17 cellular contexts compared by ENCODE assay signal in the genomic region with DNA sequence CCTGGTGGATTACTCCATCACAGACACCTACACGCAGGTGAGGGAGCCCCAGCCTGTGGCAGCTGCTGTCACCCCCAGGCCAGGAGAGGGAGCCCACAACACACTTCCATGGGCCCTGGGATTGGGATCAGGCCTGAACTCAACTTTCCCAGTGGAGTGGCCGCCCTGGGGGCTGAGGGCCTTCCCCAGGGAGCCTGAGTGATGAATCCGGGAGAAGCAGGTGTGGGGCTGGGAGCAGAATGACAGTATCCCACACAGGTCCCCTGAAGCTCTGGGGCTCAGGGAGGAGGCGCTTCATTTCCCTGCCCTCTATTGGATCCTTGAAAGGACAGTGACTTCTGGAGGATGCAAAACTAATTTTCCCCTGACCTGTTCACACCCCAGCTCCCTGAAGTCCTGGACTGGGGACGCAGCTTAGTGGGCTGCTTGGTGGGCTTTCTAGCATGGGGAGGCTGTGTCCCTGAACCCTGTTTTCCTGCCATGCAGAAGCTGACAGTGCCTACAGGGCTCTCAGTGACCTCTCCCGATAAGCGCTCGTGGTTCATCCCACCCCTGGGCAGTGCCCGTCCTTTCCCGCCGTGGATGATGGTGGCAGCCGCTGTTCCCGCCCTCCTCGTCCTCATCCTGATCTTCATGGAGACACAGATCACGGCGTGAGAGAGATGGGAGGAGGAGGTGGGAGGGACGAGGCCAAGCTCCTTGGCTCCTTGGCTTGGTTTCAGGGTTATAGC. TPM values are rescaled to one million over a fixed set of nuclear protein-coding genes. Genes with fewer than 3 reads are reported as not detected.
A peak's percentile ranks its signal among the peaks of the same experiment; 100 is the strongest.
DNase-seq lines count a peak whose midpoint lies in the region; ATAC-seq, FAIRE-seq and TF ChIP-seq lines count a peak whose summit lies in the region.
"Had no signal": no experiment of that assay in that cellular context is flagged by ENCODE, and none has a peak within 500 bp of the region (broad histone marks: within the 10 kb centered on the region; RNA-seq: fewer than 3 reads in every experiment).

No MANE protein-coding gene starts in this region.

- POLR2A ChIA-PET in BJ (lab: Charles Lee): no interaction called here

- H3K36me3 Mint-ChIP-seq in chondrocyte (ENCODE audit: low read depth): peaks cover 11% of the 10 kb centered on the region

- TF ChIP-seq CTCF in BJ (IDR thresholded peaks at IDR 0.05; ENCODE audit: insufficient read depth, low read depth, low read length) (peak; percentile 37), chondrocyte (IDR thresholded peaks at IDR 0.05) (peak; percentile 38), kidney epithelial cell (IDR thresholded peaks at IDR 0.05; ENCODE audit: insufficient read depth, low read length, poor library complexity, severe bottlenecking) (peak; percentile 23), D721Med (IDR thresholded peaks at IDR 0.05; ENCODE audit: insufficient read depth, missing control alignments) (no peak)

- H3K27me3 Mint-ChIP-seq in chondrocyte (ENCODE audit: low read depth): no peaks in the 10 kb centered on the region

- H3K4me3 ChIP-seq in BJ (ENCODE audit: low read depth, low read length): no peak overlapping the region
- no peak overlapping the region for H3K4me3 ChIP-seq in H7 (ENCODE audit: insufficient read depth, low read depth, low read length)
- H3K4me3 ChIP-seq in kidney epithelial cell (ENCODE audit: low read depth, low read length): no peak overlapping the region
- H3K4me3 ChIP-seq: GM12878 had no signal

- H3K4me3 Mint-ChIP-seq in chondrocyte (ENCODE audit: unreplicated experiment): no peak overlapping the region
- H3K4me3 Mint-ChIP-seq: activated B cell treated with CpG ODN at 0.5 μM for 24 hours; activated T-cell treated with anti-CD3 and anti-CD28 coated beads, Interleukin-2, amount 50 U/mL, for 4 hours had no signal

- ATAC-seq in HG03571 (IDR thresholded peaks at IDR 0.05; ENCODE audit: unreplicated experiment): no peak
- ATAC-seq: activated T-cell treated with anti-CD3 and anti-CD28 coated beads, Interleukin-2, amount 50 U/mL, for 4 hours; GM12878 had no signal

- peaks cover 4% of the 10 kb centered on the region; the same call in 1 of the 2 replicates for H3K36me3 ChIP-seq in BJ (ENCODE audit: control insufficient read depth, insufficient read depth, low read length)
- H3K36me3 ChIP-seq in H7 (replicated peaks; ENCODE audit: control insufficient read depth, insufficient read depth, low read length): no peaks in the 10 kb centered on the region; the same call in none of the 2 replicates
- H3K36me3 ChIP-seq in kidney epithelial cell (ENCODE audit: control insufficient read depth, insufficient read depth, low read length): no peaks in the 10 kb centered on the region

- no peak for FAIRE-seq in D721Med (lab: Jason Lieb, UNC)
- FAIRE-seq: GM12878, GM19239, HTR-8/SVneo had no signal

- no peak overlapping the region for H3K27ac Mint-ChIP-seq in chondrocyte (ENCODE audit: unreplicated experiment)
- H3K27ac Mint-ChIP-seq: activated B cell treated with CpG ODN at 0.5 μM for 24 hours had no signal

- DNase-seq in BJ (ENCODE audit: low read depth) (no peak), H7 (peak; percentile 86), chondrocyte (ENCODE audit: low spot score) (no peak), kidney epithelial cell (ENCODE audit: low read depth) (no peak), NCI-H1092 (lab: John Stamatoyannopoulos, UW) (no peak), D721Med (ENCODE audit: insufficient read length, low spot score) (no peak)
- no peak for DNase-seq in activated CD4-positive, CD25-positive, alpha-beta regulatory T cell treated with anti-CD3 and anti-CD28 coated beads, Interleukin-2, amount 50 U/mL, for 72 hours
- DNase-seq: activated B cell treated with CpG ODN at 0.5 μM for 24 hours; activated T-cell treated with anti-CD3 and anti-CD28 coated beads, Interleukin-2, amount 50 U/mL, for 4 hours; amygdala; GOT3; NCI-H1105; NCI-H526 had no signal

- H3K27me3 ChIP-seq in BJ (ENCODE audit: control insufficient read depth, insufficient read depth, low read length) (no peaks in the 10 kb centered on the region), H7 (ENCODE audit: control insufficient read depth, insufficient read depth, low read length) (no peaks in the 10 kb centered on the region; the same call in 1 of the 2 replicates), kidney epithelial cell (ENCODE audit: control insufficient read depth, insufficient read depth, low read length) (no peaks in the 10 kb centered on the region)

- no peaks in the 10 kb centered on the region for H3K9me3 Mint-ChIP-seq in chondrocyte (ENCODE audit: low read depth)
- H3K9me3 Mint-ChIP-seq: activated B cell treated with CpG ODN at 0.5 μM for 24 hours; activated T-cell treated with anti-CD3 and anti-CD28 coated beads, Interleukin-2, amount 50 U/mL, for 4 hours had no signal

- CTCF ChIA-PET in BJ (lab: Yijun Ruan, JAX): interaction anchor here (0.6 to 2.1 kb wide), 11 partner anchors 12 to 206 kb away, joined by 3 to 11 read pairs (median 4); no protein-coding TSS in a partner anchor

- peaks cover 9% of the 10 kb centered on the region for H3K4me1 Mint-ChIP-seq in chondrocyte (ENCODE audit: low read depth)

RNA-seq across cellular contexts. Expression of gene SLC4A3, which starts 11.0 kb away (rescaled TPM):
- polyA plus RNA-seq in BJ (2011; rRNA removed): 7.6 and 12.1 TPM in 2 replicates
- 6.4 and 7.7 TPM in 2 replicates for polyA minus RNA-seq in BJ (2011; rRNA and poly(A)+ RNA removed)
- 6.9 and 8.2 TPM in 2 replicates for total RNA-seq in H7 (2014; rRNA removed; shearing (Covaris generic))
- total RNA-seq in chondrocyte (9.7 to 17.2 TPM (median 17.2 TPM) in 3 replicates), kidney epithelial cell (11.6 TPM in 2 replicates)
- total RNA-seq: activated B cell treated with CpG ODN at 0.5 μM for 24 hours, GM12878 had no signal

RNA-seq across cellular contexts. Expression of gene STK11IP, which starts 40.7 kb away (rescaled TPM):
- 11.3 and 21.0 TPM in 2 replicates for polyA plus RNA-seq in BJ (2011; rRNA removed)
- polyA minus RNA-seq in BJ (2011; rRNA and poly(A)+ RNA removed): 19.0 and 21.3 TPM in 2 replicates
- 26.6 and 37.2 TPM in 2 replicates for total RNA-seq in H7 (2014; rRNA removed; shearing (Covaris generic))
- 25.5 to 31.9 TPM (median 28.5 TPM) in 3 replicates for total RNA-seq in chondrocyte
- total RNA-seq in kidney epithelial cell: 22.2 and 33.8 TPM in 2 replicates
